ENCODE assay signal across 10 cellular contexts in genomic region chr6:146546440-146546839, GRCh38. TPM values are rescaled to one million over a fixed set of nuclear protein-coding genes. Genes with fewer than 3 reads are reported as not detected.
DNase-seq lines count a peak whose midpoint lies in the region; ATAC-seq and TF ChIP-seq lines count a peak whose summit lies in the region.
"Had no signal": no experiment of that assay in that cellular context is flagged by ENCODE, and none has a peak within 500 bp of the region (broad histone marks: within the 10 kb centered on the region; RNA-seq: fewer than 3 reads in every experiment).

No MANE protein-coding gene starts in this region.

- intact Hi-C loops in Panc1 (cut with micrococcal nuclease; ENCODE audit: unreplicated experiment) (no loop called here), esophagus muscularis mucosa (cut with DNase I) (loop anchor here (10.0 kb wide), 1 partner anchor 658 kb away; the partner anchor contains the start of gene STXBP5)

- H3K27ac ChIP-seq in Panc1 (ENCODE audit: low read length) (no peak overlapping the region; the same call in 1 of the 2 replicates), esophagus muscularis mucosa (replicated peaks in 1 of 4) (peak overlapping the region; percentile 94 to 100 (median 98))

- H3K27me3 ChIP-seq in Panc1 (ENCODE audit: control insufficient read depth, insufficient read depth, low read length) (no peaks in the 10 kb centered on the region), esophagus muscularis mucosa (no peaks in the 10 kb centered on the region)

- BruUV-seq in Panc1 (replicated peaks; lab: Mats Ljungman, UMichigan) = no TSS peak

- no peak for TF ChIP-seq POLR2A in esophagus muscularis mucosa (IDR thresholded peaks at IDR 0.05; ENCODE audit: low read depth)

- H3K36me3 ChIP-seq in Panc1 (ENCODE audit: control insufficient read depth, insufficient read depth, low read length) (peaks cover 7% of the 10 kb centered on the region), esophagus muscularis mucosa (peaks cover 0 to 19% (median 8%) of the 10 kb centered on the region in 4 donors)

- TF ChIP-seq CTCF in AG09309 (IDR thresholded peaks at IDR 0.05; ENCODE audit: control insufficient read depth, insufficient read depth, low read depth, low read length, missing control alignments) = no peak
- TF ChIP-seq CTCF in Panc1 (IDR thresholded peaks at IDR 0.05) = no peak
- TF ChIP-seq CTCF in esophagus muscularis mucosa (IDR thresholded peaks at IDR 0.05) = no peak

- in situ Hi-C loops in Panc1 (cut with HindIII; ENCODE audit: low pct_unique_long_range_greater_than_20kb, low sequenced_read_pairs) = no loop called here

- H3K4me3 ChIP-seq in AG09309 (ENCODE audit: control insufficient read depth, low read depth, low read length) (no peak overlapping the region), Panc1 (ENCODE audit: low read depth in 2 of 2, low read length in 2 of 2) (no peak overlapping the region), esophagus muscularis mucosa (peak overlapping the region in 3 of 4 donors; percentile 32 to 92 (median 86))

- H3K9me3 ChIP-seq in Panc1 (ENCODE audit: control insufficient read depth, insufficient read depth, low read depth, low read length) (no peaks in the 10 kb centered on the region), esophagus muscularis mucosa (no peaks in the 10 kb centered on the region)
- H3K9me3 ChIP-seq: Caco-2 had no signal

- TF ChIP-seq EP300 in esophagus muscularis mucosa (IDR thresholded peaks at IDR 0.05) = no peak

- peaks cover 14% of the 10 kb centered on the region for H3K4me1 ChIP-seq in Panc1 (ENCODE audit: control insufficient read depth, insufficient read depth, low read length)
- peaks cover 19 to 64% (median 41%) of the 10 kb centered on the region in 4 donors for H3K4me1 ChIP-seq in esophagus muscularis mucosa

- DNase-seq in AG09309 (ENCODE audit: low read depth) = peak; percentile 86
- peak; percentile 72 for DNase-seq in Panc1 (ENCODE audit: low read depth, low spot score)
- DNase-seq in esophagus muscularis mucosa (ENCODE audit: extremely low spot score) = no peak
- DNase-seq in myocyte (ENCODE audit: low read depth) = peak; percentile 48
- DNase-seq in stimulated activated CD4-positive, alpha-beta T cell treated with anti-CD3 and anti-CD28 coated beads, Interleukin-15, amount 100 ng/mL, for 24 hours = no peak
- DNase-seq in activated CD8-positive, alpha-beta memory T cell treated with anti-CD3 and anti-CD28 coated beads, Interleukin-2, amount 50 U/mL, for 4 hours = no peak
- no peak for DNase-seq in HuH-7.5 (ENCODE audit: low spot score)
- no peak for DNase-seq in C1 segment of cervical spinal cord (lab: John Stamatoyannopoulos, UW)
- DNase-seq: Caco-2 had no signal

- ATAC-seq in Panc1 = no peak
- ATAC-seq: activated T-helper 17 cell treated with anti-CD3 and anti-CD28 coated beads, Interleukin-2, amount 50 U/mL, for 72 hours had no signal

- 10% methylated on average over 1 of the region's 1 CpG for WGBS in esophagus muscularis mucosa

- POLR2A ChIA-PET in Panc1 (lab: Charles Lee) = interaction anchor here (0.6 to 0.8 kb wide), 4 partner anchors 25 to 204 kb away, joined by 3 to 10 read pairs (median 4); no protein-coding TSS in a partner anchor

- CTCF ChIA-PET in Panc1 (lab: Charles Lee) = no interaction called here

RNA-seq across cellular contexts. Expression of gene RAB32, which starts 2.8 kb away (rescaled TPM):
- total RNA-seq in Panc1 (2021; ENCODE audit: unreplicated experiment) = 61.5 TPM
- 54.7 TPM for polyA plus RNA-seq in Panc1 (2012; ENCODE audit: insufficient read length)
- 10 to 100 TPM; 36.5 to 61.0 (median 45.9) TPM for total RNA-seq in esophagus muscularis mucosa
- total RNA-seq in myocyte = 36.7 and 43.3 TPM in 2 replicates
- 61.7 TPM for polyA plus RNA-seq in myocyte (2012)

RNA-seq across cellular contexts. Expression of gene ADGB, which starts 52.3 kb away (rescaled TPM):
- total RNA-seq in Panc1 (2021; ENCODE audit: unreplicated experiment) (not detected), esophagus muscularis mucosa (not detected), myocyte (not detected in 2 replicates)
- not detected for polyA plus RNA-seq in Panc1 (2012; ENCODE audit: insufficient read length)
- not detected for polyA plus RNA-seq in myocyte (2012)
- total RNA-seq: activated T-helper 17 cell treated with anti-CD3 and anti-CD28 coated beads, Interleukin-2, amount 50 U/mL, for 72 hours; Caco-2 had no signal

Comparison
In these comparisons a context has a peak if more than half of its experiments do, and no peak if none do; other contexts are left out.
1. DNase-seq: peak in AG09309 (single experiment), Panc1 (single experiment) and myocyte (single experiment); none in esophagus muscularis mucosa (single experiment), stimulated activated CD4-positive, alpha-beta T cell treated with anti-CD3 and anti-CD28 coated beads, Interleukin-15, amount 100 ng/mL, for 24 hours (single experiment), activated CD8-positive, alpha-beta memory T cell treated with anti-CD3 and anti-CD28 coated beads, Interleukin-2, amount 50 U/mL, for 4 hours (single experiment), HuH-7.5 (single experiment) and C1 segment of cervical spinal cord (0 of 14).
2. H3K4me3 ChIP-seq: peak in esophagus muscularis mucosa (3 of 4); none in AG09309 (single experiment) and Panc1 (0 of 2).